In genomic region chr7:72924748-72925545, GRCh38 we compare ENCODE assay signal across 8 cellular contexts. TPM values are rescaled to one million over a fixed set of nuclear protein-coding genes. Genes with fewer than 3 reads are reported as not detected.
A peak's percentile ranks its signal among the peaks of the same experiment; 100 is the strongest.
DNase-seq lines count a peak whose midpoint lies in the region; ATAC-seq and TF ChIP-seq lines count a peak whose summit lies in the region.

POM121 (plus strand) TSS chr7:72925095; CDS start chr7:72925122, 27 bp downstream.

- peak within 1 kb of the TSS; percentile 93 to 100 (median 98) for H3K4me3 Mint-ChIP-seq in immature natural killer cell

- H3K27ac Mint-ChIP-seq in immature natural killer cell = peak within 1 kb of the TSS; percentile 96 to 100 (median 99)

- H3K4me1 ChIP-seq in ACC112 (ENCODE audit: control insufficient read depth, insufficient read depth, low read length, unreplicated experiment) (peaks cover 15% of the 10 kb centered on the region), breast epithelium (peaks cover 0 to 6% of the 10 kb centered on the region in 2 donors)

- DNase-seq in NCI-H2196 (lab: John Stamatoyannopoulos, UW; ENCODE audit: unreplicated experiment) = peak; percentile 91
- peak; percentile 73 for DNase-seq in WERI-Rb-1
- peak; percentile 70 to 74 for DNase-seq in breast epithelium (ENCODE audit: low spot score in 2 of 2)
- DNase-seq in immature natural killer cell = peak; percentile 84 to 86 (median 86)
- DNase-seq in smooth muscle cell of the brain vasculature (ENCODE audit: low read depth, low spot score) = peak; percentile 76

- H3K4me3 ChIP-seq in ACC112 (ENCODE audit: low read depth, low read length) (peak within 1 kb of the TSS; percentile 86), WERI-Rb-1 (ENCODE audit: low read depth, low read length) (peak within 1 kb of the TSS; percentile 82), breast epithelium (peak within 1 kb of the TSS; percentile 71 to 90 (median 78))

- H3K9me3 Mint-ChIP-seq in immature natural killer cell = no peaks in the 10 kb centered on the region

- H3K9me3 ChIP-seq in WERI-Rb-1 (ENCODE audit: severe bottlenecking) (no peaks in the 10 kb centered on the region), breast epithelium (no peaks in the 10 kb centered on the region)

- H3K79me2 ChIP-seq in ACC112 (ENCODE audit: control insufficient read depth, insufficient read depth, low read length, unreplicated experiment) = peaks cover 41% of the 10 kb centered on the region

- peaks cover 31 to 47% of the 10 kb centered on the region in 2 donors for H3K4me1 Mint-ChIP-seq in immature natural killer cell

- peak within 1 kb of the TSS; percentile 51 for H2AFZ ChIP-seq in ACC112 (ENCODE audit: low read length, unreplicated experiment)

- ATAC-seq in GM18861 (IDR thresholded peaks at IDR 0.05; ENCODE audit: unreplicated experiment) = peak; percentile 80
- peak; percentile 78 for ATAC-seq in HG03095 (IDR thresholded peaks at IDR 0.05; ENCODE audit: unreplicated experiment)

- peaks cover 15 to 30% (median 17%) of the 10 kb centered on the region in 3 donors for H3K36me3 Mint-ChIP-seq in immature natural killer cell

- no peak for TF ChIP-seq POLR2A in breast epithelium (IDR thresholded peaks at IDR 0.05)

- intact Hi-C loops in breast epithelium (cut with DNase I; ENCODE audit: low total_unique reads) = no loop called here

- H3K27ac ChIP-seq in ACC112 (ENCODE audit: low read depth, low read length) (peak within 1 kb of the TSS; percentile 82), WERI-Rb-1 (peak within 1 kb of the TSS; percentile 88), breast epithelium (peak within 1 kb of the TSS; percentile 92 to 96)

- no peaks in the 10 kb centered on the region for H3K27me3 ChIP-seq in ACC112 (ENCODE audit: insufficient read depth, low read length)
- H3K27me3 ChIP-seq in WERI-Rb-1 (ENCODE audit: insufficient read depth, low read depth, severe bottlenecking) = no peaks in the 10 kb centered on the region
- no peaks in the 10 kb centered on the region for H3K27me3 ChIP-seq in breast epithelium

- no peak for TF ChIP-seq CTCF in WERI-Rb-1 (IDR thresholded peaks at IDR 0.05; ENCODE audit: low read depth, low read length)
- no peak for TF ChIP-seq CTCF in breast epithelium (IDR thresholded peaks at IDR 0.05)

- peaks cover 18% of the 10 kb centered on the region for H3K36me3 ChIP-seq in ACC112 (ENCODE audit: insufficient read depth, low read length)
- H3K36me3 ChIP-seq in WERI-Rb-1 = peaks cover 30% of the 10 kb centered on the region
- no peaks in the 10 kb centered on the region for H3K36me3 ChIP-seq in breast epithelium

- H3K27me3 Mint-ChIP-seq in immature natural killer cell (ENCODE audit: low read depth in 3 of 3) = peaks cover 4 to 13% (median 10%) of the 10 kb centered on the region in 3 donors

RNA-seq across cellular contexts. Expression of gene POM121, which starts in this region (rescaled TPM):
- total RNA-seq in breast epithelium = 10 to 100 TPM; 12.1 to 12.8 (median 12.3) TPM
- polyA plus RNA-seq in immature natural killer cell = 10 to 100 TPM in 1 of 3 donors, 1 to 10 TPM in 2; 4.4 to 23.0 (median 7.4) TPM

Comparison
In these comparisons a context has a peak if more than half of its experiments do, and no peak if none do; other contexts are left out.
1. Peak in every context shown above with its lines: DNase-seq, ATAC-seq, H3K4me3 ChIP-seq and H3K27ac ChIP-seq.